In the genomic region with DNA sequence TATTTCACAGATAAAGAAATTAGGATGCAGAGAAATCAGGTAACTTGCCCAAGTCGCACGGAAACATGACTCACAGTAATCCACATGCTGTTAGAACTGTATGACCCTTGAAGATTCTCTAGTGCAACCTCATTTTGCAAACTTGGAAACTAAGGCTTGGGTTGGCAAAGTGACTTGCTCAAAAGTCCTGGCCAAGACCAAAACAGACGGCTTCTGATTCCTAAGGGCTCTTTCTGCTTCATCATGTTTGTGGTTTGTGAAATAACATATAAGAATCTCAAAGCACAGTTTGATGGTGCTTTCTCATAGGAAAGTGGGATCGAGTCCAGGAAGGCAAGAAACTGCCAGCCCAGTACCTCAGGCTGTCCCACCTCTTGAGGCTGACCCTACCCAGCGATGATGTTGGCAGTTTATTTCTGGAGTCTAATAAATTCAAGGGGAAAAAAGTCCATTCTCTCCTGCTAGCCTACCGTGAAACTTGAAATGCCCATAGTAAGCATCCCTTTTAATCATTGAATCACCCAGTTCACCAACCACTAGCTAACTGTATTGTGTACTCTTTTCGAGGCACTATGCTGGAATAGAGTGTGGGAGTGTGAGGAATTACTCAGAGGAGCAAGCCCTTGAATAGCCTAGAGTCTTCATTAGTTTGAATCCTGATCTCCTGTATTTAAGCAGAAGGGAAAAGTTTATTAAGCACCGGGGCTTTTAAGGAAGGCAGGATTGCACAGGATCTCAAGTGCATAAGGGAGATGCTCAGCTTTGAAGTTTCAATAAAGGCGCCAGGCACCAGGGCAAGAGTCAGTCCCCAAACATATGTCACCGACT, we compare ENCODE assay signal across 8 cellular contexts. TPM values are rescaled to one million over a fixed set of nuclear protein-coding genes. Genes with fewer than 3 reads are reported as not detected.
DNase-seq lines count a peak whose midpoint lies in the region; ATAC-seq, FAIRE-seq and TF ChIP-seq lines count a peak whose summit lies in the region.

No MANE protein-coding gene starts in this region.

- H3K27ac Mint-ChIP-seq in activated CD8-positive, alpha-beta T cell treated with anti-CD3 and anti-CD28 coated beads for 36 hours, result peak overlapping the region; percentile 86
- no peak overlapping the region for H3K27ac Mint-ChIP-seq in activated CD8-positive, alpha-beta T cell treated with anti-CD3 and anti-CD28 coated beads, Interleukin-2, amount 10 ng/mL, durations not matched to agents 7 days and 5 days

- BruUV-seq in Panc1 (replicated peaks; lab: Mats Ljungman, UMichigan), result no TSS peak

- H3K4me3 ChIP-seq in Panc1 (ENCODE audit: low read depth in 2 of 2, low read length in 2 of 2) (no peak overlapping the region), coronary artery (peak overlapping the region; percentile 25), small intestine (ENCODE audit: low read depth in 1 of 2, low read length in 2 of 2) (no peak overlapping the region)

- H3K36me3 Mint-ChIP-seq in activated CD8-positive, alpha-beta T cell treated with anti-CD3 and anti-CD28 coated beads for 36 hours (ENCODE audit: low read depth), result peaks cover 7% of the 10 kb centered on the region
- peaks cover 4% of the 10 kb centered on the region for H3K36me3 Mint-ChIP-seq in activated CD8-positive, alpha-beta T cell treated with anti-CD3 and anti-CD28 coated beads, Interleukin-2, amount 10 ng/mL, durations not matched to agents 7 days and 5 days (ENCODE audit: low read depth)

- peak overlapping the region; percentile 69 for H3K4me3 Mint-ChIP-seq in activated CD8-positive, alpha-beta T cell treated with anti-CD3 and anti-CD28 coated beads for 36 hours
- no peak overlapping the region for H3K4me3 Mint-ChIP-seq in activated CD8-positive, alpha-beta T cell treated with anti-CD3 and anti-CD28 coated beads, Interleukin-2, amount 10 ng/mL, durations not matched to agents 7 days and 5 days

- H3K36me3 ChIP-seq in Panc1 (ENCODE audit: control insufficient read depth, insufficient read depth, low read length) (no peaks in the 10 kb centered on the region), small intestine (ENCODE audit: control insufficient read depth in 2 of 2, insufficient read depth in 2 of 2, low read length in 2 of 2) (no peaks in the 10 kb centered on the region)

- H3K27ac ChIP-seq in Panc1 (ENCODE audit: low read length) (no peak overlapping the region), coronary artery (no peak overlapping the region), small intestine (ENCODE audit: low read depth in 1 of 2, low read length in 1 of 2) (no peak overlapping the region)

- no peaks in the 10 kb centered on the region for H3K27me3 Mint-ChIP-seq in activated CD8-positive, alpha-beta T cell treated with anti-CD3 and anti-CD28 coated beads for 36 hours
- no peaks in the 10 kb centered on the region for H3K27me3 Mint-ChIP-seq in activated CD8-positive, alpha-beta T cell treated with anti-CD3 and anti-CD28 coated beads, Interleukin-2, amount 10 ng/mL, durations not matched to agents 7 days and 5 days (ENCODE audit: low read depth)

- WGBS in small intestine, 3 donors, result 48 to 55% (median 53%) methylated on average over 10 of the region's 10 CpGs

- in situ Hi-C loops in Panc1 (cut with HindIII; ENCODE audit: low pct_unique_long_range_greater_than_20kb, low sequenced_read_pairs), result no loop called here

- no peak for FAIRE-seq in small intestine (lab: Jason Lieb, UNC)

- peak; percentile 49 for DNase-seq in activated CD8-positive, alpha-beta T cell treated with anti-CD3 and anti-CD28 coated beads for 36 hours
- DNase-seq in activated CD8-positive, alpha-beta T cell treated with anti-CD3 and anti-CD28 coated beads, Interleukin-2, amount 10 ng/mL, durations not matched to agents 7 days and 5 days, result no peak
- DNase-seq in Panc1 (ENCODE audit: low read depth, low spot score) (no peak), coronary artery (ENCODE audit: low spot score) (no peak), small intestine (peak; percentile 11), NCI-H1092 (lab: John Stamatoyannopoulos, UW) (no peak), left cardiac atrium (no peak), NCI-H2196 (lab: John Stamatoyannopoulos, UW; ENCODE audit: unreplicated experiment) (no peak)

- peaks cover 14% of the 10 kb centered on the region for H3K9me3 Mint-ChIP-seq in activated CD8-positive, alpha-beta T cell treated with anti-CD3 and anti-CD28 coated beads for 36 hours
- no peaks in the 10 kb centered on the region for H3K9me3 Mint-ChIP-seq in activated CD8-positive, alpha-beta T cell treated with anti-CD3 and anti-CD28 coated beads, Interleukin-2, amount 10 ng/mL, durations not matched to agents 7 days and 5 days (ENCODE audit: insufficient read depth)

- ATAC-seq in activated CD8-positive, alpha-beta T cell treated with anti-CD3 and anti-CD28 coated beads for 36 hours, result peak; percentile 7
- no peak for ATAC-seq in activated CD8-positive, alpha-beta T cell treated with anti-CD3 and anti-CD28 coated beads, Interleukin-2, amount 10 ng/mL, durations not matched to agents 7 days and 5 days
- ATAC-seq in Panc1, result peak; percentile 32; the same call in 1 of the 2 replicates
- ATAC-seq in left cardiac atrium, result no peak

- no peaks in the 10 kb centered on the region for H3K9me3 ChIP-seq in Panc1 (ENCODE audit: control insufficient read depth, insufficient read depth, low read depth, low read length)
- H3K9me3 ChIP-seq in small intestine (ENCODE audit: control insufficient read depth, low read depth), result no peaks in the 10 kb centered on the region

- TF ChIP-seq CTCF in activated CD8-positive, alpha-beta T cell treated with anti-CD3 and anti-CD28 coated beads for 36 hours (IDR thresholded peaks at IDR 0.05), result no peak
- TF ChIP-seq CTCF in Panc1 (IDR thresholded peaks at IDR 0.05), result no peak
- TF ChIP-seq CTCF in coronary artery (IDR thresholded peaks at IDR 0.05), result no peak

- peaks cover 49% of the 10 kb centered on the region for H3K4me1 Mint-ChIP-seq in activated CD8-positive, alpha-beta T cell treated with anti-CD3 and anti-CD28 coated beads for 36 hours (ENCODE audit: low read depth)
- peaks cover 30% of the 10 kb centered on the region for H3K4me1 Mint-ChIP-seq in activated CD8-positive, alpha-beta T cell treated with anti-CD3 and anti-CD28 coated beads, Interleukin-2, amount 10 ng/mL, durations not matched to agents 7 days and 5 days (ENCODE audit: low read depth)

- intact Hi-C loops in activated CD8-positive, alpha-beta T cell treated with anti-CD3 and anti-CD28 coated beads for 36 hours (cut with micrococcal nuclease), result loop anchor here (2.0 kb wide), 3 partner anchors 20 to 148 kb away; partner anchors contain the start of gene IL7R
- intact Hi-C loops in Panc1 (cut with micrococcal nuclease; ENCODE audit: unreplicated experiment) (loop anchor here (2.0 to 10.0 kb wide), 2 partner anchors 300 to 836 kb away; no protein-coding TSS in a partner anchor), left cardiac atrium (cut with DNase I) (loop anchor here (2.0 to 10.0 kb wide), 7 partner anchors 150 to 1450 kb away; partner anchors contain the start of gene SPEF2 (in 2 of the 2))

- POLR2A ChIA-PET in activated CD8-positive, alpha-beta T cell treated with anti-CD3 and anti-CD28 coated beads for 36 hours (lab: Charles Lee), result interaction anchor here (0.7 to 10.3 kb wide), 13 partner anchors 19 to 274 kb away, joined by 3 to 168 read pairs (median 4); partner anchors contain the start of gene IL7R
- POLR2A ChIA-PET in activated CD8-positive, alpha-beta T cell treated with anti-CD3 and anti-CD28 coated beads, Interleukin-2, amount 10 ng/mL, durations not matched to agents 7 days and 5 days (lab: Charles Lee), result interaction anchor here (0.7 to 1.3 kb wide), 5 partner anchors 65 to 251 kb away, joined by 3 read pairs; no protein-coding TSS in a partner anchor
- POLR2A ChIA-PET in Panc1 (lab: Charles Lee), result no interaction called here

- CTCF ChIA-PET in activated CD8-positive, alpha-beta T cell treated with anti-CD3 and anti-CD28 coated beads for 36 hours (lab: Charles Lee), result interaction anchor here (0.6 to 9.1 kb wide), 27 partner anchors 9 to 307 kb away, joined by 3 to 151 read pairs (median 6); partner anchors contain the start of genes IL7R and SPEF2
- CTCF ChIA-PET in activated CD8-positive, alpha-beta T cell treated with anti-CD3 and anti-CD28 coated beads, Interleukin-2, amount 10 ng/mL, durations not matched to agents 7 days and 5 days (lab: Charles Lee), result interaction anchor here (0.7 to 8.3 kb wide), 38 partner anchors 17 to 488 kb away, joined by 3 to 168 read pairs (median 6); partner anchors contain the start of genes IL7R and SPEF2
- CTCF ChIA-PET in Panc1 (lab: Charles Lee), result interaction anchor here (1.7 kb wide), 1 partner anchor 273 kb away, joined by 6 read pairs; no protein-coding TSS in a partner anchor

- H3K27me3 ChIP-seq in Panc1 (ENCODE audit: control insufficient read depth, insufficient read depth, low read length) (peaks cover 9% of the 10 kb centered on the region; the same call in 1 of the 2 replicates), small intestine (ENCODE audit: control insufficient read depth in 2 of 2, insufficient read depth in 2 of 2, low read length in 2 of 2) (peaks cover 0 to 3% of the 10 kb centered on the region in 2 donors)

- H3K4me1 ChIP-seq in Panc1 (ENCODE audit: control insufficient read depth, insufficient read depth, low read length) (no peaks in the 10 kb centered on the region), small intestine (ENCODE audit: control insufficient read depth in 2 of 2, insufficient read depth in 1 of 2, low read depth in 1 of 2, low read length in 1 of 2) (no peaks in the 10 kb centered on the region)

RNA-seq across cellular contexts. Expression of gene CAPSL, which starts 14.1 kb away (rescaled TPM):
- under 1 TPM; 0.43 to 0.56 TPM for total RNA-seq in activated CD8-positive, alpha-beta T cell treated with anti-CD3 and anti-CD28 coated beads for 36 hours
- not detected for total RNA-seq in activated CD8-positive, alpha-beta T cell treated with anti-CD3 and anti-CD28 coated beads, Interleukin-2, amount 10 ng/mL, durations not matched to agents 7 days and 5 days
- total RNA-seq in Panc1 (2021; ENCODE audit: unreplicated experiment), result not detected
- not detected for polyA plus RNA-seq in Panc1 (2012; ENCODE audit: insufficient read length)
- not detected for polyA plus RNA-seq in small intestine
- not detected for total RNA-seq in left cardiac atrium

Comparison
In these comparisons a context has a peak if more than half of its experiments do, and no peak if none do; other contexts are left out.
1. ATAC-seq: peak in activated CD8-positive, alpha-beta T cell treated with anti-CD3 and anti-CD28 coated beads for 36 hours (single experiment) and Panc1 (single experiment); none in activated CD8-positive, alpha-beta T cell treated with anti-CD3 and anti-CD28 coated beads, Interleukin-2, amount 10 ng/mL, durations not matched to agents 7 days and 5 days (single experiment) and left cardiac atrium (0 of 2).
2. DNase-seq: peak in activated CD8-positive, alpha-beta T cell treated with anti-CD3 and anti-CD28 coated beads for 36 hours (single experiment) and small intestine (single experiment); none in activated CD8-positive, alpha-beta T cell treated with anti-CD3 and anti-CD28 coated beads, Interleukin-2, amount 10 ng/mL, durations not matched to agents 7 days and 5 days (single experiment), Panc1 (single experiment), coronary artery (single experiment), NCI-H1092 (single experiment), left cardiac atrium (single experiment) and NCI-H2196 (single experiment).